In genomic region chr14:102911541-102911951, GRCh38 we compare ENCODE assay signal across 21 cellular contexts. TPM values are rescaled to one million over a fixed set of nuclear protein-coding genes. Genes with fewer than 3 reads are reported as not detected.
A peak's percentile ranks its signal among the peaks of the same experiment; 100 is the strongest.
DNase-seq lines count a peak whose midpoint lies in the region; ATAC-seq and TF ChIP-seq lines count a peak whose summit lies in the region.
"Had no signal": no experiment of that assay in that cellular context is flagged by ENCODE, and none has a peak within 500 bp of the region (broad histone marks: within the 10 kb centered on the region; RNA-seq: fewer than 3 reads in every experiment).

No MANE protein-coding gene starts in this region.

- peaks cover 6% of the 10 kb centered on the region for H3K36me3 Mint-ChIP-seq in activated naive CD4-positive, alpha-beta T cell treated with anti-CD3 and anti-CD28 coated beads for 36 hours (ENCODE audit: low read depth)
- H3K36me3 Mint-ChIP-seq in activated naive CD4-positive, alpha-beta T cell treated with anti-CD3 and anti-CD28 coated beads, Interleukin-2, amount 50 U/mL, for 72 hours: no peaks in the 10 kb centered on the region
- H3K36me3 Mint-ChIP-seq in chondrocyte (ENCODE audit: low read depth): peaks cover 4% of the 10 kb centered on the region

- H3K9me3 ChIP-seq in osteoblast (ENCODE audit: low read depth, low read length) (no peaks in the 10 kb centered on the region), aorta (ENCODE audit: control insufficient read depth, low read length) (no peaks in the 10 kb centered on the region)
- H3K9me3 ChIP-seq: Peyer's patch had no signal

- no peak overlapping the region for H2AFZ ChIP-seq in osteoblast (ENCODE audit: low read length)

- ATAC-seq in activated naive CD4-positive, alpha-beta T cell treated with anti-CD3 and anti-CD28 coated beads, Interleukin-2, amount 50 U/mL, for 72 hours: no peak
- no peak for ATAC-seq in aorta (ENCODE audit: low FRiP score)
- ATAC-seq: Right ventricle myocardium inferior had no signal

- TF ChIP-seq CTCF in chondrocyte (IDR thresholded peaks at IDR 0.05) (no peak), osteoblast (IDR thresholded peaks at IDR 0.05; ENCODE audit: extremely low read depth, low read depth, low read length) (no peak)

- H3K9me3 Mint-ChIP-seq in activated naive CD4-positive, alpha-beta T cell treated with anti-CD3 and anti-CD28 coated beads for 36 hours: no peaks in the 10 kb centered on the region
- H3K9me3 Mint-ChIP-seq in activated naive CD4-positive, alpha-beta T cell treated with anti-CD3 and anti-CD28 coated beads, Interleukin-2, amount 50 U/mL, for 72 hours: no peaks in the 10 kb centered on the region
- H3K9me3 Mint-ChIP-seq in chondrocyte (ENCODE audit: low read depth): no peaks in the 10 kb centered on the region
- H3K9me3 Mint-ChIP-seq: CD4-positive, CD25-positive, alpha-beta regulatory T cell; IgD-negative memory B cell had no signal

- H3K36me3 ChIP-seq in osteoblast (ENCODE audit: insufficient read depth, low read length): no peaks in the 10 kb centered on the region
- no peaks in the 10 kb centered on the region for H3K36me3 ChIP-seq in aorta (ENCODE audit: control insufficient read depth in 1 of 2, insufficient read depth in 2 of 2, low read length in 1 of 2)

- H3K4me1 ChIP-seq in osteoblast (ENCODE audit: insufficient read depth, low read length): no peaks in the 10 kb centered on the region
- H3K4me1 ChIP-seq in aorta (ENCODE audit: control insufficient read depth in 1 of 2, insufficient read depth in 2 of 2, low read length in 2 of 2): no peaks in the 10 kb centered on the region
- H3K4me1 ChIP-seq: HAP-1 had no signal

- CTCF ChIA-PET in activated naive CD4-positive, alpha-beta T cell treated with anti-CD3 and anti-CD28 coated beads for 36 hours (lab: Charles Lee): no interaction called here

- H3K4me3 ChIP-seq in osteoblast (ENCODE audit: insufficient read depth, low read length) (no peak overlapping the region), aorta (ENCODE audit: low read length in 2 of 2) (no peak overlapping the region)
- H3K4me3 ChIP-seq: HAP-1, Peyer's patch had no signal

- H3K79me2 ChIP-seq in osteoblast (ENCODE audit: insufficient read depth, low read length): no peaks in the 10 kb centered on the region

- H3K27me3 ChIP-seq in osteoblast (ENCODE audit: insufficient read depth, low read length) (no peaks in the 10 kb centered on the region), aorta (ENCODE audit: control insufficient read depth in 1 of 2, insufficient read depth in 2 of 2, low read length in 1 of 2) (no peaks in the 10 kb centered on the region)
- H3K27me3 ChIP-seq: Peyer's patch had no signal

- no peaks in the 10 kb centered on the region for H3K4me1 Mint-ChIP-seq in activated naive CD4-positive, alpha-beta T cell treated with anti-CD3 and anti-CD28 coated beads for 36 hours (ENCODE audit: low read depth)
- no peaks in the 10 kb centered on the region for H3K4me1 Mint-ChIP-seq in chondrocyte (ENCODE audit: low read depth)

- no peaks in the 10 kb centered on the region for H3K27me3 Mint-ChIP-seq in activated naive CD4-positive, alpha-beta T cell treated with anti-CD3 and anti-CD28 coated beads for 36 hours (ENCODE audit: low read depth)
- no peaks in the 10 kb centered on the region for H3K27me3 Mint-ChIP-seq in chondrocyte (ENCODE audit: low read depth)
- H3K27me3 Mint-ChIP-seq: B cell; CD4-positive, CD25-positive, alpha-beta regulatory T cell had no signal

- no peak for DNase-seq in activated naive CD4-positive, alpha-beta T cell treated with anti-CD3 and anti-CD28 coated beads for 36 hours
- no peak for DNase-seq in activated naive CD4-positive, alpha-beta T cell treated with anti-CD3 and anti-CD28 coated beads, Interleukin-2, amount 50 U/mL, for 72 hours (ENCODE audit: low spot score in 2 of 2)
- DNase-seq in chondrocyte (ENCODE audit: low spot score): peak; percentile 75
- DNase-seq in osteoblast (ENCODE audit: insufficient read length, low spot score, missing footprints): peak; percentile 84
- peak; percentile 41 to 67 for DNase-seq in aorta
- no peak for DNase-seq in KG1 (lab: John Stamatoyannopoulos, UW)
- DNase-seq in activated CD4-positive, alpha-beta T cell treated with anti-CD3 and anti-CD28 coated beads for 48 hours: no peak
- no peak for DNase-seq in NCI-H1092 treated with DMSO at 0.1 percent for 48 hours (lab: John Stamatoyannopoulos, UW)
- DNase-seq: CD4-positive, CD25-positive, alpha-beta regulatory T cell; COR-L47; MM.1S; NCI-H1105 treated with DMSO at 0.1 percent for 48 hours; NCI-H1694; NCI-H2081 treated with DMSO at 0.1 percent for 48 hours; NK-92 treated with Interleukin-12 subunit alpha and Interleukin-12 subunit beta, amount 100 ng/mL, for 24 hours; Peyer's patch had no signal

- H3K27ac Mint-ChIP-seq in activated naive CD4-positive, alpha-beta T cell treated with anti-CD3 and anti-CD28 coated beads for 36 hours: peak overlapping the region; percentile 9
- peak overlapping the region in 1 of 2 donors; percentile 62 for H3K27ac Mint-ChIP-seq in activated naive CD4-positive, alpha-beta T cell treated with anti-CD3 and anti-CD28 coated beads, Interleukin-2, amount 50 U/mL, for 72 hours
- no peak overlapping the region for H3K27ac Mint-ChIP-seq in chondrocyte (ENCODE audit: unreplicated experiment)
- H3K27ac Mint-ChIP-seq: B cell had no signal

- H3K4me3 Mint-ChIP-seq in activated naive CD4-positive, alpha-beta T cell treated with anti-CD3 and anti-CD28 coated beads for 36 hours: no peak overlapping the region
- H3K4me3 Mint-ChIP-seq in chondrocyte (ENCODE audit: unreplicated experiment): no peak overlapping the region
- H3K4me3 Mint-ChIP-seq: B cell; CD4-positive, CD25-positive, alpha-beta regulatory T cell had no signal

- H3K4me2 ChIP-seq in osteoblast (ENCODE audit: insufficient read depth, low read length): no peak overlapping the region

- intact Hi-C loops in activated naive CD4-positive, alpha-beta T cell treated with anti-CD3 and anti-CD28 coated beads for 36 hours (cut with micrococcal nuclease): no loop called here
- intact Hi-C loops in aorta (cut with DNase I): loop anchor here in 1 of 2 donors (10.0 kb wide), 1 partner anchor 217 kb away; no protein-coding TSS in a partner anchor

- no peaks in the 10 kb centered on the region for H4K20me1 ChIP-seq in osteoblast (ENCODE audit: insufficient read depth, low read length)

- H3K27ac ChIP-seq in osteoblast (ENCODE audit: low read depth, low read length): no peak overlapping the region
- H3K27ac ChIP-seq in aorta (ENCODE audit: low read depth in 1 of 2, low read length in 2 of 2): no peak overlapping the region
- H3K27ac ChIP-seq: Peyer's patch had no signal

- 81 to 85% methylated on average over 19 of the region's 19 CpGs for WGBS in aorta, 2 donors

RNA-seq across cellular contexts. Expression of gene AMN, which starts 10.9 kb away (rescaled TPM):
- under 1 TPM; 0.33 to 0.37 TPM for total RNA-seq in activated naive CD4-positive, alpha-beta T cell treated with anti-CD3 and anti-CD28 coated beads for 36 hours
- under 1 TPM; 0.30 to 0.49 TPM for total RNA-seq in activated naive CD4-positive, alpha-beta T cell treated with anti-CD3 and anti-CD28 coated beads, Interleukin-2, amount 50 U/mL, for 72 hours
- total RNA-seq in chondrocyte (0.30 to 0.38 TPM in 2 of 3 replicates, not detected in the other), osteoblast (under 0.01 and 0.29 TPM in 2 replicates), aorta (under 1 TPM; 0.16 to 0.48 TPM)
- 1 to 10 TPM in 1 of 2 donors, under 1 TPM in 1; 0.20 to 8.8 TPM for polyA plus RNA-seq in aorta
- total RNA-seq: LHCN-M2 had no signal

Comparison
In these comparisons a context has a peak if more than half of its experiments do, and no peak if none do; other contexts are left out.
1. DNase-seq: peak in chondrocyte (single experiment), osteoblast (single experiment) and aorta (2 of 2); none in activated naive CD4-positive, alpha-beta T cell treated with anti-CD3 and anti-CD28 coated beads for 36 hours (single experiment), activated naive CD4-positive, alpha-beta T cell treated with anti-CD3 and anti-CD28 coated beads, Interleukin-2, amount 50 U/mL, for 72 hours (0 of 2), KG1 (single experiment), activated CD4-positive, alpha-beta T cell treated with anti-CD3 and anti-CD28 coated beads for 48 hours (single experiment) and NCI-H1092 treated with DMSO at 0.1 percent for 48 hours (single experiment).